ENCODE assay signal across 1 cellular context in the genomic region with DNA sequence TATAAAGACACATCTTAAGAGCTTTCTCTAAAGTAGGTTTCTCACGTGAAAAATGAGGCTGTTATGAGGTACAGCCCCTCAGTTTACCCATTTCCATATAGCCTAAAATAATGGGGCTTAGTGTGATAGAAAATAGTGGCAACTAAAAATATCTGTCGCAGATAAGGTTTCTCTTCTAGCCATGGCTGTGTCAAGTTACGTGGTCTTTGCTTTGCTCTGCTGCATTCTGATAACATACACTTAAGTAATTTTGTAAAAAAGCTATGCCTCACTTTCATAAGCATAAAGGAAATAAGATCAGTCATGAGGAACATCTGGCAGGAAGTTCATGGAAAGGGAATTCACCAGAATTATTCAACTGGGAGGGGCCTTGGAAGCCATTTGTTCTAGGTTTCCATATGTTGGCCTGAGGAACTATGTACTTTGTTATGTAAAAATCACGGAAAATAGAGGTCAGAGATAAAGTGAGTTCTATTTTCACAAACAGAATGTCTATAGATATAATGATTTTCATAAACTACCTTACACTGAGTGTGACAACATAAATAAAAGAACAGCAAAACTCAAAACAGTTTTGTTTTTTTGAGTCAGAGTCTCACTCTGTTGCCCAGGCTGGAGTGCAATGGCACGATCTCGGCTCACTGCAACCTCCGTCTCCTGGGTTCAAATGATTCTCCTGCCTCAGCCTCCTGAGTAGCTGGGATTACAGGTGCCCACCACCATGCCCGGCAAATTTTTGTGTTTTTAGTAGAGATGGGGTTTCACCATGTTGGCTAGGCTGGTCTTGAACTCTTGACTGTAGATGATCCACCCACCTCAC.
TF ChIP-seq lines count a peak whose summit lies in the region.

No MANE protein-coding gene starts in this region.

TF ChIP-seq in IMR-90, 13 proteins besides CTCF, POLR2A, EP300 and RAD21:
- TF ChIP-seq MAZ (IDR thresholded peaks at IDR 0.05; ENCODE audit: borderline replicate concordance, low read depth, low read length) (no peak), RCOR1 (IDR thresholded peaks at IDR 0.05; ENCODE audit: insufficient replicate concordance, low read length) (no peak), CEBPB (IDR thresholded peaks at IDR 0.05; ENCODE audit: low read depth, low read length) (0 out of 2 replicates have a peak, but pooled peaks have one; percentile 19)
- TF ChIP-seq, protein P1, sequence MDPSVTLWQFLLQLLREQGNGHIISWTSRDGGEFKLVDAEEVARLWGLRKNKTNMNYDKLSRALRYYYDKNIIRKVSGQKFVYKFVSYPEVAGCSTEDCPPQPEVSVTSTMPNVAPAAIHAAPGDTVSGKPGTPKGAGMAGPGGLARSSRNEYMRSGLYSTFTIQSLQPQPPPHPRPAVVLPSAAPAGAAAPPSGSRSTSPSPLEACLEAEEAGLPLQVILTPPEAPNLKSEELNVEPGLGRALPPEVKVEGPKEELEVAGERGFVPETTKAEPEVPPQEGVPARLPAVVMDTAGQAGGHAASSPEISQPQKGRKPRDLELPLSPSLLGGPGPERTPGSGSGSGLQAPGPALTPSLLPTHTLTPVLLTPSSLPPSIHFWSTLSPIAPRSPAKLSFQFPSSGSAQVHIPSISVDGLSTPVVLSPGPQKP (IDR thresholded peaks at IDR 0.05; ENCODE audit: borderline replicate concordance, low read depth, low read length), result no peak
